3 cellular contexts compared by ENCODE assay signal in the genomic region with DNA sequence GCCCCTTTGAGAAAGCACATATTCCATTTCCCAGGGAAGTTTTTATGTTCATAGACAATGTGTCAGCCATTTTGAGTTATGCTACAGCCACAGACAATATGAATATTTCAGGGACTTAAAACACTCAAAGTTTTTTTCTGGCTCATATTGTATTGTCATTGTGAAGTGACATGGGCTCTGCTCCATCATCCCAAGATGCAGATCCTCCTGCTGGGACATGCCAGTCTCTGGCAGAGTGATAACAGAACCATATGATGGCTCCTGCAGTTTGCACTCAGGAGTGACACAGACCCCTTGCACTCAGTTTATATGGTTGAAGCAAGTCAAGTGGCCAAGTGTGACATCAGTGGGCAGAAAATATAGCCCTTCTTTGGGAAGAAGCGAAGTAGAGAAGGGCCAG.
"Had no signal": no experiment of that assay in that cellular context is flagged by ENCODE, and none has a peak within 500 bp of the region (broad histone marks: within the 10 kb centered on the region; RNA-seq: fewer than 3 reads in every experiment).

No MANE protein-coding gene starts in this region.

- H3K4me3 ChIP-seq: GM12878 had no signal

- ATAC-seq: GM12878 had no signal

- DNase-seq: GDM1, GF-D8 had no signal
